Comparison of ENCODE assay signal across 10 cellular contexts in genomic region chrX:71699023-71699344, GRCh38. TPM values are rescaled to one million over a fixed set of nuclear protein-coding genes. Genes with fewer than 3 reads are reported as not detected.
"Had no signal": no experiment of that assay in that cellular context is flagged by ENCODE, and none has a peak within 500 bp of the region (broad histone marks: within the 10 kb centered on the region; RNA-seq: fewer than 3 reads in every experiment).

No MANE protein-coding gene starts in this region.

RNA-seq across cellular contexts. Expression of gene CXorf49, which starts 19.1 kb away (rescaled TPM):
- total RNA-seq: OCI-LY7, PC-3, PC-9, Peyer's patch, Right ventricle myocardium inferior, RPMI7951, SJCRH30, SJSA1, SK-MEL-5 had no signal
- polyA plus RNA-seq: SK-N-SH had no signal
